9 cellular contexts compared by ENCODE assay signal in genomic region chr3:43879166-43879565, GRCh38.
DNase-seq lines count a peak whose midpoint lies in the region; ATAC-seq and TF ChIP-seq lines count a peak whose summit lies in the region.
"Had no signal": no experiment of that assay in that cellular context is flagged by ENCODE, and none has a peak within 500 bp of the region (broad histone marks: within the 10 kb centered on the region; RNA-seq: fewer than 3 reads in every experiment).

No MANE protein-coding gene starts in this region.

- DNase-seq in cardiac muscle cell (ENCODE audit: low read depth in 1 of 2, low spot score in 1 of 2) (peak in 1 of 2 donors; percentile 57), right atrium auricular region (ENCODE audit: low spot score) (no peak), NCI-H345 treated with DMSO at 0.1 percent for 48 hours (lab: John Stamatoyannopoulos, UW; ENCODE audit: unreplicated experiment) (peak; percentile 53), stomach (peak; percentile 31), tibial artery (no peak), NCI-H1436 (lab: John Stamatoyannopoulos, UW) (no peak)

- no peak overlapping the region for H3K27ac ChIP-seq in cardiac muscle cell
- no peak overlapping the region for H3K27ac ChIP-seq in right atrium auricular region
- no peak overlapping the region for H3K27ac ChIP-seq in stomach
- no peak overlapping the region for H3K27ac ChIP-seq in tibial artery
- H3K27ac ChIP-seq: neutrophil had no signal

- no peaks in the 10 kb centered on the region for H3K36me3 ChIP-seq in cardiac muscle cell
- H3K36me3 ChIP-seq in right atrium auricular region = no peaks in the 10 kb centered on the region
- H3K36me3 ChIP-seq in stomach = no peaks in the 10 kb centered on the region
- H3K36me3 ChIP-seq in tibial artery = no peaks in the 10 kb centered on the region
- H3K36me3 ChIP-seq: neutrophil had no signal

- WGBS in stomach, 5 donors = 12 to 36% (median 26%) methylated on average over 4 of the region's 4 CpGs

- H3K4me1 ChIP-seq in cardiac muscle cell (ENCODE audit: low read depth) (no peaks in the 10 kb centered on the region), right atrium auricular region (peaks cover 0 to 15% of the 10 kb centered on the region in 2 donors), stomach (peaks cover 10 to 17% (median 14%) of the 10 kb centered on the region in 4 donors), tibial artery (peaks cover 0 to 16% (median 8%) of the 10 kb centered on the region in 4 donors)

- no peak for TF ChIP-seq EP300 in stomach (IDR thresholded peaks at IDR 0.05)

- intact Hi-C loops in stomach (cut with DNase I; ENCODE audit: low total_unique reads) = no loop called here
- intact Hi-C loops in tibial artery (cut with DNase I; ENCODE audit: low total_unique reads) = no loop called here

- H3K9me3 ChIP-seq in cardiac muscle cell (ENCODE audit: low read depth) (no peaks in the 10 kb centered on the region), right atrium auricular region (no peaks in the 10 kb centered on the region), stomach (no peaks in the 10 kb centered on the region), tibial artery (no peaks in the 10 kb centered on the region)
- H3K9me3 ChIP-seq: neutrophil had no signal

- peak; percentile 57 for ATAC-seq in esophagus mucosa
- ATAC-seq in HG03354 (IDR thresholded peaks at IDR 0.05; ENCODE audit: poor library complexity, severe bottlenecking, unreplicated experiment) = no peak

- H3K27me3 ChIP-seq in cardiac muscle cell (no peaks in the 10 kb centered on the region), right atrium auricular region (no peaks in the 10 kb centered on the region), stomach (no peaks in the 10 kb centered on the region), tibial artery (no peaks in the 10 kb centered on the region)

- TF ChIP-seq POLR2A in stomach (IDR thresholded peaks at IDR 0.05) = no peak

- TF ChIP-seq CTCF in cardiac muscle cell (IDR thresholded peaks at IDR 0.05; ENCODE audit: low read depth, low read length) (peak; percentile 37), right atrium auricular region (IDR thresholded peaks at IDR 0.05) (peak in 1 of 2 donors; percentile 25), stomach (IDR thresholded peaks at IDR 0.05) (peak in 2 of 7 experiments; percentile 19 to 32), tibial artery (IDR thresholded peaks at IDR 0.05) (no peak)

- H3K4me3 ChIP-seq in cardiac muscle cell = no peak overlapping the region
- H3K4me3 ChIP-seq in right atrium auricular region = no peak overlapping the region
- no peak overlapping the region for H3K4me3 ChIP-seq in stomach
- H3K4me3 ChIP-seq in tibial artery = no peak overlapping the region

Comparison
In these comparisons a context has a peak if more than half of its experiments do, and no peak if none do; other contexts are left out.
1. DNase-seq: peak in NCI-H345 treated with DMSO at 0.1 percent for 48 hours (single experiment) and stomach (single experiment); none in right atrium auricular region (single experiment), tibial artery (0 of 2) and NCI-H1436 (single experiment).